Comparison of ENCODE assay signal across 18 cellular contexts in the genomic region with DNA sequence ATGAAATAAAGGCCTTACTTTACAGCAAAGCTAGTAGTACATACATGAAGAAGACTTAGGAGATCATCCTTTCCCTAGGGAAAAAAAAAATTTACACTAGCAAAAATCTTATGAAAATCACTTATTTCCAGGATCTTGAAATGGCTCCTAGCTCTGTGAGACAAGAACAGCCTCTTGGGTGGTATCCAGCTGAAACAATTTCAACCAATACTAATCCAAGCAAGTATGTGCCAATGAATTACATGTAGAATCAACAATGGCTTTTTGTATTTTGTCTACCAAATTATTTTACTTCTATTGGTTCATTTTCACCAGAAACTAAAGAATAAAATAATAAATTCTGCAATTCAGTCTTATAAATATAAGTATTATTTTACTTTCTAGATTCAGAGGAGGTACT. TPM values are rescaled to one million over a fixed set of nuclear protein-coding genes. Genes with fewer than 3 reads are reported as not detected.
DNase-seq lines count a peak whose midpoint lies in the region; ATAC-seq lines count a peak whose summit lies in the region.
"Had no signal": no experiment of that assay in that cellular context is flagged by ENCODE, and none has a peak within 500 bp of the region (broad histone marks: within the 10 kb centered on the region; RNA-seq: fewer than 3 reads in every experiment).

No MANE protein-coding gene starts in this region.

- H3K36me3 ChIP-seq in GM23248 (ENCODE audit: low read depth), result no peaks in the 10 kb centered on the region
- H3K36me3 ChIP-seq: BLaER1 treated with 17β-estradiol and CSF1 and Interleukin-3, amounts not matched to agents 10 nM and 100 nM; HAP-1 had no signal

- H3K79me2 ChIP-seq in GM23248 (ENCODE audit: insufficient read depth), result no peaks in the 10 kb centered on the region

- no peaks in the 10 kb centered on the region for H3K9me3 Mint-ChIP-seq in activated CD4-positive, alpha-beta memory T cell treated with anti-CD3 and anti-CD28 coated beads, Interleukin-2, amount 10 ng/mL, durations not matched to agents 7 days and 5 days
- H3K9me3 Mint-ChIP-seq: CD4-positive, CD25-positive, alpha-beta regulatory T cell had no signal

- no peak overlapping the region for H3K9ac ChIP-seq in GM23248
- H3K9ac ChIP-seq: BLaER1 treated with 17β-estradiol and CSF1 and Interleukin-3, amounts not matched to agents 10 nM and 100 nM had no signal

- no peak overlapping the region for H2AFZ ChIP-seq in GM23248

- POLR2A ChIA-PET in activated CD4-positive, alpha-beta memory T cell treated with anti-CD3 and anti-CD28 coated beads, Interleukin-2, amount 10 ng/mL, durations not matched to agents 7 days and 5 days (lab: Charles Lee), result no interaction called here

- H4K20me1 ChIP-seq in GM23248 (ENCODE audit: insufficient read depth), result no peaks in the 10 kb centered on the region
- H4K20me1 ChIP-seq: BLaER1 treated with 17β-estradiol and CSF1 and Interleukin-3, amounts not matched to agents 10 nM and 100 nM had no signal

- no peak overlapping the region for H3K27ac ChIP-seq in GM23248
- H3K27ac ChIP-seq: 22Rv1; BLaER1 treated with 17β-estradiol and CSF1 and Interleukin-3, amounts not matched to agents 10 nM and 100 nM had no signal

- no peaks in the 10 kb centered on the region for H3K36me3 Mint-ChIP-seq in activated CD4-positive, alpha-beta memory T cell treated with anti-CD3 and anti-CD28 coated beads, Interleukin-2, amount 10 ng/mL, durations not matched to agents 7 days and 5 days (ENCODE audit: low read depth)
- H3K36me3 Mint-ChIP-seq: CD4-positive, CD25-positive, alpha-beta regulatory T cell had no signal

- no peaks in the 10 kb centered on the region for H3K4me1 Mint-ChIP-seq in activated CD4-positive, alpha-beta memory T cell treated with anti-CD3 and anti-CD28 coated beads, Interleukin-2, amount 10 ng/mL, durations not matched to agents 7 days and 5 days
- H3K4me1 Mint-ChIP-seq: CD4-positive, CD25-positive, alpha-beta regulatory T cell had no signal

- H3K27me3 ChIP-seq in GM23248 (replicated peaks; ENCODE audit: insufficient read depth), result no peaks in the 10 kb centered on the region
- H3K27me3 ChIP-seq: BLaER1 treated with 17β-estradiol and CSF1 and Interleukin-3, amounts not matched to agents 10 nM and 100 nM had no signal

- in situ Hi-C loops in GM23248 (cut with MboI), result no loop called here

- H3K4me3 ChIP-seq in GM23248, result no peak overlapping the region
- H3K4me3 ChIP-seq: BLaER1 treated with 17β-estradiol and CSF1 and Interleukin-3, amounts not matched to agents 10 nM and 100 nM; GM12878; HAP-1 had no signal

- H3K9me3 ChIP-seq in GM23248 (ENCODE audit: low read depth), result no peaks in the 10 kb centered on the region
- H3K9me3 ChIP-seq: HAP-1 had no signal

- no peak overlapping the region for H3K4me3 Mint-ChIP-seq in activated CD4-positive, alpha-beta memory T cell treated with anti-CD3 and anti-CD28 coated beads, Interleukin-2, amount 10 ng/mL, durations not matched to agents 7 days and 5 days
- H3K4me3 Mint-ChIP-seq: CD4-positive, CD25-positive, alpha-beta regulatory T cell had no signal

- no peaks in the 10 kb centered on the region for H3F3A ChIP-seq in GM23248 (ENCODE audit: insufficient read depth)

- H3K9me2 ChIP-seq in GM23248 (ENCODE audit: insufficient read depth), result no peaks in the 10 kb centered on the region

- no peak overlapping the region for H3K27ac Mint-ChIP-seq in activated CD4-positive, alpha-beta memory T cell treated with anti-CD3 and anti-CD28 coated beads, Interleukin-2, amount 10 ng/mL, durations not matched to agents 7 days and 5 days
- H3K27ac Mint-ChIP-seq: CD4-positive, CD25-positive, alpha-beta regulatory T cell had no signal

- peaks cover 3% of the 10 kb centered on the region for H3K27me3 Mint-ChIP-seq in activated CD4-positive, alpha-beta memory T cell treated with anti-CD3 and anti-CD28 coated beads, Interleukin-2, amount 10 ng/mL, durations not matched to agents 7 days and 5 days

- no peak for ATAC-seq in GM21381 (IDR thresholded peaks at IDR 0.05; ENCODE audit: unreplicated experiment)
- ATAC-seq: GM12878 had no signal

- no peak overlapping the region for H3K4me2 ChIP-seq in GM23248 (ENCODE audit: unreplicated experiment)
- H3K4me2 ChIP-seq: BLaER1 treated with 17β-estradiol and CSF1 and Interleukin-3, amounts not matched to agents 10 nM and 100 nM had no signal

- no peaks in the 10 kb centered on the region for H3K4me1 ChIP-seq in GM23248 (ENCODE audit: insufficient read depth)
- H3K4me1 ChIP-seq: HAP-1 had no signal

- CTCF ChIA-PET in activated CD4-positive, alpha-beta memory T cell treated with anti-CD3 and anti-CD28 coated beads, Interleukin-2, amount 10 ng/mL, durations not matched to agents 7 days and 5 days (lab: Charles Lee), result no interaction called here

- DNase-seq in Ammon's horn (ENCODE audit: low spot score) (peak; percentile 75), cerebellar cortex (ENCODE audit: low spot score) (peak; percentile 43), inferior parietal cortex (ENCODE audit: extremely low spot score) (peak; percentile 78), pons (ENCODE audit: low spot score) (peak; percentile 87), GM23248 (no peak), DMS79 (lab: John Stamatoyannopoulos, UW) (no peak)
- DNase-seq in activated CD4-positive, alpha-beta memory T cell treated with anti-CD3 and anti-CD28 coated beads, Interleukin-2, amount 10 ng/mL, durations not matched to agents 7 days and 5 days, result no peak
- DNase-seq: AML-193; CD4-positive, CD25-positive, alpha-beta regulatory T cell had no signal

RNA-seq across cellular contexts. Expression of a gene that starts 2.7 kb away (rescaled TPM):
- total RNA-seq in activated CD4-positive, alpha-beta memory T cell treated with anti-CD3 and anti-CD28 coated beads, Interleukin-2, amount 10 ng/mL, durations not matched to agents 7 days and 5 days, result not detected
- total RNA-seq in GM23248 (2014; rRNA removed; shearing (Covaris generic)), result not detected in 2 replicates
- polyA plus RNA-seq in GM23248 (2016; fragmentation: Nextera tagmentation; extraction: Ambion mirVana), result not detected in 2 replicates
- total RNA-seq: A673; CD4-positive, CD25-positive, alpha-beta regulatory T cell; Daoy; GM12878; HT1080 had no signal
- polyA plus RNA-seq: CD4-positive, CD25-positive, alpha-beta regulatory T cell; GM12878 had no signal

RNA-seq across cellular contexts. Expression of a gene that starts 35.2 kb away (rescaled TPM):
- total RNA-seq in activated CD4-positive, alpha-beta memory T cell treated with anti-CD3 and anti-CD28 coated beads, Interleukin-2, amount 10 ng/mL, durations not matched to agents 7 days and 5 days, result not detected
- not detected in 2 replicates for total RNA-seq in GM23248 (2014; rRNA removed; shearing (Covaris generic))
- polyA plus RNA-seq in GM23248 (2016; fragmentation: Nextera tagmentation; extraction: Ambion mirVana), result not detected in 2 replicates
- total RNA-seq: A673; CD4-positive, CD25-positive, alpha-beta regulatory T cell; Daoy; GM12878; H1; HT1080 had no signal
- polyA plus RNA-seq: CD4-positive, CD25-positive, alpha-beta regulatory T cell; GM12878; H1 had no signal

Comparison
In these comparisons a context has a peak if more than half of its experiments do, and no peak if none do; other contexts are left out.
1. DNase-seq: peak in Ammon's horn (single experiment), cerebellar cortex (single experiment), inferior parietal cortex (single experiment) and pons (single experiment); none in activated CD4-positive, alpha-beta memory T cell treated with anti-CD3 and anti-CD28 coated beads, Interleukin-2, amount 10 ng/mL, durations not matched to agents 7 days and 5 days (single experiment), GM23248 (single experiment) and DMS79 (single experiment).